In genomic region chr10:62183857-62184805, GRCh38 we compare ENCODE assay signal across 12 cellular contexts.
DNase-seq lines count a peak whose midpoint lies in the region; ATAC-seq and TF ChIP-seq lines count a peak whose summit lies in the region.
"Had no signal": no experiment of that assay in that cellular context is flagged by ENCODE, and none has a peak within 500 bp of the region (broad histone marks: within the 10 kb centered on the region; RNA-seq: fewer than 3 reads in every experiment).

No MANE protein-coding gene starts in this region.

- H3K36me3 Mint-ChIP-seq in activated CD8-positive, alpha-beta T cell treated with anti-CD3 and anti-CD28 coated beads for 36 hours (ENCODE audit: low read depth): peaks cover 51% of the 10 kb centered on the region
- no peaks in the 10 kb centered on the region for H3K36me3 Mint-ChIP-seq in natural killer cell
- H3K36me3 Mint-ChIP-seq in effector memory CD8-positive, alpha-beta T cell (ENCODE audit: insufficient read depth): no peaks in the 10 kb centered on the region

- peak; percentile 28 for DNase-seq in activated CD4-positive, alpha-beta T cell treated with anti-CD3 and anti-CD28 coated beads for 48 hours
- DNase-seq in activated CD4-positive, alpha-beta T cell treated with anti-CD3 and anti-CD28 coated beads for 1 hour: no peak
- peak; percentile 52 for DNase-seq in activated CD8-positive, alpha-beta T cell treated with anti-CD3 and anti-CD28 coated beads for 36 hours
- DNase-seq in natural killer cell: no peak
- no peak for DNase-seq in effector memory CD8-positive, alpha-beta T cell
- DNase-seq: ACHN, NCI-H187 treated with DMSO at 0.1 percent for 48 hours, SJCRH30, trophoblast cell had no signal

- peaks cover 27% of the 10 kb centered on the region for H3K9me3 Mint-ChIP-seq in activated CD8-positive, alpha-beta T cell treated with anti-CD3 and anti-CD28 coated beads for 36 hours
- no peaks in the 10 kb centered on the region for H3K9me3 Mint-ChIP-seq in natural killer cell
- no peaks in the 10 kb centered on the region for H3K9me3 Mint-ChIP-seq in effector memory CD8-positive, alpha-beta T cell

- POLR2A ChIA-PET in activated CD8-positive, alpha-beta T cell treated with anti-CD3 and anti-CD28 coated beads for 36 hours (lab: Charles Lee): interaction anchor here (0.7 to 4.8 kb wide), 17 partner anchors 20 to 284 kb away, joined by 3 to 49 read pairs (median 4); partner anchors contain the start of gene ARID5B

- peak; percentile 3 for ATAC-seq in HG03354 (IDR thresholded peaks at IDR 0.05; ENCODE audit: poor library complexity, severe bottlenecking, unreplicated experiment)
- ATAC-seq in activated CD8-positive, alpha-beta T cell treated with anti-CD3 and anti-CD28 coated beads for 36 hours: peak; percentile 43
- ATAC-seq in natural killer cell: no peak
- ATAC-seq in HG03196 (IDR thresholded peaks at IDR 0.05; ENCODE audit: unreplicated experiment): no peak
- no peak for ATAC-seq in effector memory CD8-positive, alpha-beta T cell (replicated peaks)
- no peak for ATAC-seq in GM21786 (IDR thresholded peaks at IDR 0.05; ENCODE audit: unreplicated experiment)

- peak overlapping the region; percentile 99 for H3K27ac Mint-ChIP-seq in activated CD8-positive, alpha-beta T cell treated with anti-CD3 and anti-CD28 coated beads for 36 hours
- H3K27ac Mint-ChIP-seq in natural killer cell: peak overlapping the region; percentile 67 to 86
- peak overlapping the region in 1 of 2 donors; percentile 77 for H3K27ac Mint-ChIP-seq in effector memory CD8-positive, alpha-beta T cell

- intact Hi-C loops in activated CD8-positive, alpha-beta T cell treated with anti-CD3 and anti-CD28 coated beads for 36 hours (cut with micrococcal nuclease): loop anchor here (2.0 to 5.0 kb wide), 3 partner anchors 58 to 282 kb away; partner anchors contain the start of gene ARID5B
- intact Hi-C loops in natural killer cell (cut with micrococcal nuclease): loop anchor here (5.0 kb wide), 1 partner anchor 137 kb away; no protein-coding TSS in a partner anchor

- TF ChIP-seq CTCF in activated CD8-positive, alpha-beta T cell treated with anti-CD3 and anti-CD28 coated beads for 36 hours (IDR thresholded peaks at IDR 0.05): no peak
- TF ChIP-seq CTCF in natural killer cell (IDR thresholded peaks at IDR 0.05): no peak

- no peaks in the 10 kb centered on the region for H3K27me3 Mint-ChIP-seq in activated CD8-positive, alpha-beta T cell treated with anti-CD3 and anti-CD28 coated beads for 36 hours
- H3K27me3 Mint-ChIP-seq in natural killer cell (ENCODE audit: low read depth in 2 of 2): no peaks in the 10 kb centered on the region
- H3K27me3 Mint-ChIP-seq in effector memory CD8-positive, alpha-beta T cell: no peaks in the 10 kb centered on the region

- peak overlapping the region; percentile 17 for H3K4me3 Mint-ChIP-seq in activated CD8-positive, alpha-beta T cell treated with anti-CD3 and anti-CD28 coated beads for 36 hours
- peak overlapping the region; percentile 49 for H3K4me3 Mint-ChIP-seq in natural killer cell
- H3K4me3 Mint-ChIP-seq in effector memory CD8-positive, alpha-beta T cell: peak overlapping the region in 1 of 2 donors; percentile 40

- peaks cover 80% of the 10 kb centered on the region for H3K4me1 Mint-ChIP-seq in activated CD8-positive, alpha-beta T cell treated with anti-CD3 and anti-CD28 coated beads for 36 hours (ENCODE audit: low read depth)
- H3K4me1 Mint-ChIP-seq in natural killer cell: peaks cover 33 to 40% of the 10 kb centered on the region in 2 donors
- peaks cover 17 to 47% of the 10 kb centered on the region in 2 donors for H3K4me1 Mint-ChIP-seq in effector memory CD8-positive, alpha-beta T cell (ENCODE audit: low read depth in 2 of 2)

- CTCF ChIA-PET in activated CD8-positive, alpha-beta T cell treated with anti-CD3 and anti-CD28 coated beads for 36 hours (lab: Charles Lee): interaction anchor here (0.9 to 7.1 kb wide), 9 partner anchors 8 to 240 kb away, joined by 3 to 46 read pairs (median 4); no protein-coding TSS in a partner anchor

Comparison
In these comparisons a context has a peak if more than half of its experiments do, and no peak if none do; other contexts are left out.
1. DNase-seq: peak in activated CD4-positive, alpha-beta T cell treated with anti-CD3 and anti-CD28 coated beads for 48 hours (single experiment) and activated CD8-positive, alpha-beta T cell treated with anti-CD3 and anti-CD28 coated beads for 36 hours (single experiment); none in activated CD4-positive, alpha-beta T cell treated with anti-CD3 and anti-CD28 coated beads for 1 hour (single experiment), natural killer cell (single experiment) and effector memory CD8-positive, alpha-beta T cell (0 of 3).
2. ATAC-seq: peak in HG03354 (single experiment) and activated CD8-positive, alpha-beta T cell treated with anti-CD3 and anti-CD28 coated beads for 36 hours (single experiment); none in natural killer cell (0 of 3), HG03196 (single experiment), effector memory CD8-positive, alpha-beta T cell (single experiment) and GM21786 (single experiment).